Comparison of ENCODE assay signal across 1 cellular context in genomic region chr17:7078711-7079110, GRCh38.
TF ChIP-seq lines count a peak whose summit lies in the region.

No MANE protein-coding gene starts in this region.

TF ChIP-seq in HepG2, 621 proteins besides CTCF, POLR2A, EP300 and RAD21:
- TF ChIP-seq HBP1 (CRISPR knock-in tag; IDR thresholded peaks at IDR 0.05; ENCODE audit: low read depth) (no peak), ZNF567 (CRISPR knock-in tag; IDR thresholded peaks at IDR 0.05; ENCODE audit: borderline replicate concordance) (no peak), POLR2G (IDR thresholded peaks at IDR 0.05; ENCODE audit: low read depth, low read length) (no peak), TFDP2 (CRISPR knock-in tag; IDR thresholded peaks at IDR 0.05) (no peak), ZNF737 (CRISPR knock-in tag; IDR thresholded peaks at IDR 0.05; ENCODE audit: borderline replicate concordance) (no peak), SUZ12 (IDR thresholded peaks at IDR 0.05; ENCODE audit: low read depth, low read length) (no peak), ZC3H13 (CRISPR knock-in tag; IDR thresholded peaks at IDR 0.05) (no peak), IKZF4 (CRISPR knock-in tag; IDR thresholded peaks at IDR 0.05; ENCODE audit: borderline replicate concordance, low read depth, not compliant biosample characterization) (no peak), KAT8 (CRISPR knock-in tag; IDR thresholded peaks at IDR 0.05) (no peak), RCOR2 (CRISPR knock-in tag; IDR thresholded peaks at IDR 0.05) (no peak), E2F5 (CRISPR knock-in tag; conservative IDR thresholded peaks at IDR 0.05) (no peak)
TF ChIP-seq in HepG2: peak in this region for 0.
